In the genomic region with DNA sequence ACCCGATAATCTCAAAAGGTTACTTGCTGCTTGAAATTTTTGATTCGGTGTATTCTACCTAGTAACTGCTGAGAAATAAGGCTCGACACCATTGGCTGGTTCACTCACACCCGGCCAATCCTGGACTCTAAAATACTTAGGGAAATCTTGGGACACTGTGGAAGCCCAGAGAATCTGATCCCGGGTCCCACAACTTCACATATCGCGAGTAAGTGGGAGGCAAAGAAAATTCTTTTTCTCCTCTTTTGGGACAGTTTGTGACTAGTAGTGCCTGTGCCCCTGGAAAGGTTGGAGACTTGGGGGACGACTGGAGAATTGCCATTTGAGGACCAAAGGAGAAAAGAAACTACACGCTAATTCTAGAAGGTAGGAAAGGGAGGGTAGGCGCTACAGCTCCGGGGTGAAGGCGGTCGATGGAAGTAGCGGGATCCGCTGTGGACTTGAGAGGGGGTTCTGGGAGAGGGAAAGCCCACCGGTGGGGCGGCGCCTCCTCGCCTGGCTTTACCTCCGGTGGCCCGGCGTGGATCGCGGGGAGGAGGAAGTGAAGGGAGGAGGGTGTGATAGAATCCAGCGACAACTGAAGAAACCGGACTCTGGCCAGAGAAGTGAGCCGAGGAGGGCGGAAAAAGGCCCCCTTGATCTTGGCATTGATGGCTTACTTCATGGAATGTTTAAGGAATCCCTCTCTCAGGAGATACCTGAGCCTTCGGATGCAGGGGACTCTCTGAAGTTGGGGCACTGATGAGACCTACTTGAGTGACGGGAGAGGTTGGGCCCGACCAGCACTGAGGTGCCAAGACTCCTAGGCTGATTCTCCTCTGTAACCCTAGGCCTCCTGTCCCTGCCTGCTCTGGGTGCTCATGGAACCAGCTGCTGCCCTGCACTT, we compare ENCODE assay signal across 8 cellular contexts. TPM values are rescaled to one million over a fixed set of nuclear protein-coding genes. Genes with fewer than 3 reads are reported as not detected.
DNase-seq lines count a peak whose midpoint lies in the region; ATAC-seq and TF ChIP-seq lines count a peak whose summit lies in the region.

No MANE protein-coding gene starts in this region.

- DNase-seq in DMS153 treated with DMSO at 0.1 percent for 48 hours (lab: John Stamatoyannopoulos, UW; ENCODE audit: unreplicated experiment) = peak; percentile 51
- DNase-seq in HT1080 (ENCODE audit: low read depth) = peak; percentile 91
- peak; percentile 63 for DNase-seq in NT2/D1 (ENCODE audit: low read depth, low spot score)
- DNase-seq in activated CD8-positive, alpha-beta memory T cell treated with anti-CD3 and anti-CD28 coated beads, Interleukin-2, amount 50 U/mL, for 48 hours = peak; percentile 71
- peak; percentile 80 for DNase-seq in epithelial cell of proximal tubule (ENCODE audit: low read depth)

- ATAC-seq in GM21447 (IDR thresholded peaks at IDR 0.05; ENCODE audit: unreplicated experiment) = peak; percentile 92

- TF ChIP-seq CTCF in epithelial cell of proximal tubule (conservative IDR thresholded peaks at IDR 0.05; ENCODE audit: low read depth, low read length) = no peak

- H3K4me3 ChIP-seq in NT2/D1 (ENCODE audit: insufficient read length, low read depth) (peak overlapping the region; percentile 75), epithelial cell of proximal tubule (ENCODE audit: low read depth, low read length) (peak overlapping the region; percentile 79), mesodermal cell (ENCODE audit: extremely low read depth, insufficient read depth, low read length, poor library complexity, severe bottlenecking) (peak overlapping the region; percentile 76), subcutaneous abdominal adipose tissue (ENCODE audit: low read depth in 1 of 5, low read length in 5 of 5) (peak overlapping the region; percentile 84 to 93 (median 90))

- peak overlapping the region; percentile 80 for H3K9ac ChIP-seq in NT2/D1 (ENCODE audit: insufficient read length, low read depth)
- H3K9ac ChIP-seq in subcutaneous abdominal adipose tissue (ENCODE audit: low read length in 5 of 5) = peak overlapping the region; percentile 90 to 98 (median 95)

- H3K36me3 ChIP-seq in NT2/D1 (ENCODE audit: insufficient read depth, insufficient read length, low read length) (peaks cover 20% of the 10 kb centered on the region), mesodermal cell (ENCODE audit: control insufficient read depth, insufficient read depth, low read length) (peaks cover 8% of the 10 kb centered on the region), subcutaneous abdominal adipose tissue (ENCODE audit: control insufficient read depth in 5 of 5, insufficient read depth in 5 of 5, low read length in 5 of 5) (peaks cover 0 to 9% (median 8%) of the 10 kb centered on the region in 5 donors)

- H3K4me1 ChIP-seq in NT2/D1 (ENCODE audit: insufficient read depth, insufficient read length) (no peaks in the 10 kb centered on the region), mesodermal cell (ENCODE audit: control insufficient read depth, insufficient read depth, low read length, poor library complexity, severe bottlenecking) (no peaks in the 10 kb centered on the region), subcutaneous abdominal adipose tissue (ENCODE audit: control insufficient read depth in 5 of 5, insufficient read depth in 5 of 5, low read length in 5 of 5) (peaks cover 2 to 41% (median 38%) of the 10 kb centered on the region in 5 donors)

- peak overlapping the region; percentile 86 for H3K27ac ChIP-seq in mesodermal cell (ENCODE audit: low read depth, low read length, severe bottlenecking)
- peak overlapping the region; percentile 91 for H3K27ac ChIP-seq in subcutaneous abdominal adipose tissue (ENCODE audit: low read depth, low read length)

- 1 to 3% methylated on average over 15 to 20 of the region's 31 CpGs for WGBS in mesodermal cell (ENCODE audit: insufficient coverage in 2 of 2), 2 experiments

- H3K9me3 ChIP-seq in NT2/D1 (ENCODE audit: insufficient read depth, low read length) = peaks cover 22% of the 10 kb centered on the region
- peaks cover 12% of the 10 kb centered on the region for H3K9me3 ChIP-seq in mesodermal cell (ENCODE audit: control insufficient read depth, low read length)
- no peaks in the 10 kb centered on the region for H3K9me3 ChIP-seq in subcutaneous abdominal adipose tissue (ENCODE audit: control insufficient read depth in 5 of 5, low read length in 5 of 5)

- H3K27me3 ChIP-seq in NT2/D1 (ENCODE audit: insufficient read depth, insufficient read length) (no peaks in the 10 kb centered on the region), subcutaneous abdominal adipose tissue (ENCODE audit: control insufficient read depth in 5 of 5, insufficient read depth in 4 of 5, low read length in 5 of 5) (no peaks in the 10 kb centered on the region)

RNA-seq across cellular contexts. Expression of a gene that starts 18.8 kb away (rescaled TPM):
- 3.8 and 4.7 TPM in 2 replicates for total RNA-seq in HT1080 (2014; rRNA removed; shearing (Covaris generic))
- polyA plus RNA-seq in HT1080 (2015; cell fraction: cytosol; rRNA removed) = 5.5 and 6.7 TPM in 2 replicates
- polyA plus RNA-seq in HT1080 (2015; cell fraction: nucleus; rRNA removed) = 22.6 and 24.8 TPM in 2 replicates
- 0.86 and 1.1 TPM in 2 replicates for total RNA-seq in epithelial cell of proximal tubule
- 5.2 TPM for polyA plus RNA-seq in mesodermal cell (2013, experiment 1 of 2)
- 2.5 TPM for polyA plus RNA-seq in mesodermal cell (2013, experiment 2 of 2)

RNA-seq across cellular contexts. Expression of a gene that starts 19.4 kb away (rescaled TPM):
- total RNA-seq in HT1080 (2014; rRNA removed; shearing (Covaris generic)) = 8.2 and 8.7 TPM in 2 replicates
- 11.1 and 12.1 TPM in 2 replicates for polyA plus RNA-seq in HT1080 (2015; cell fraction: cytosol; rRNA removed)
- polyA plus RNA-seq in HT1080 (2015; cell fraction: nucleus; rRNA removed) = 24.2 and 26.2 TPM in 2 replicates
- 5.4 and 7.2 TPM in 2 replicates for total RNA-seq in epithelial cell of proximal tubule
- polyA plus RNA-seq in mesodermal cell (2013, experiment 1 of 2) = 3.2 TPM
- 2.6 TPM for polyA plus RNA-seq in mesodermal cell (2013, experiment 2 of 2)

RNA-seq across cellular contexts. Expression of a gene that starts 36.3 kb away (rescaled TPM):
- 7.9 and 8.5 TPM in 2 replicates for total RNA-seq in HT1080 (2014; rRNA removed; shearing (Covaris generic))
- 4.0 and 6.1 TPM in 2 replicates for polyA plus RNA-seq in HT1080 (2015; cell fraction: cytosol; rRNA removed)
- 13.6 and 14.7 TPM in 2 replicates for polyA plus RNA-seq in HT1080 (2015; cell fraction: nucleus; rRNA removed)
- total RNA-seq in epithelial cell of proximal tubule = 6.0 and 6.1 TPM in 2 replicates
- polyA plus RNA-seq in mesodermal cell (2013, experiment 1 of 2) = 21.7 TPM
- polyA plus RNA-seq in mesodermal cell (2013, experiment 2 of 2) = 16.3 TPM

RNA-seq across cellular contexts. Expression of a gene that starts 38.6 kb away (rescaled TPM):
- total RNA-seq in HT1080 (2014; rRNA removed; shearing (Covaris generic)) = 3.0 and 5.6 TPM in 2 replicates
- polyA plus RNA-seq in HT1080 (2015; cell fraction: cytosol; rRNA removed) = 4.0 and 4.5 TPM in 2 replicates
- 15.0 and 18.1 TPM in 2 replicates for polyA plus RNA-seq in HT1080 (2015; cell fraction: nucleus; rRNA removed)
- 7.1 and 12.1 TPM in 2 replicates for total RNA-seq in epithelial cell of proximal tubule
- polyA plus RNA-seq in mesodermal cell (2013, experiment 1 of 2) = 10.1 TPM
- 10.3 TPM for polyA plus RNA-seq in mesodermal cell (2013, experiment 2 of 2)

RNA-seq across cellular contexts. Expression of a gene that starts 56.5 kb away (rescaled TPM):
- total RNA-seq in HT1080 (2014; rRNA removed; shearing (Covaris generic)) = 14.8 and 16.1 TPM in 2 replicates
- 21.6 and 28.0 TPM in 2 replicates for polyA plus RNA-seq in HT1080 (2015; cell fraction: cytosol; rRNA removed)
- 28.0 and 32.3 TPM in 2 replicates for polyA plus RNA-seq in HT1080 (2015; cell fraction: nucleus; rRNA removed)
- 14.3 and 15.0 TPM in 2 replicates for total RNA-seq in epithelial cell of proximal tubule
- 2.3 TPM for polyA plus RNA-seq in mesodermal cell (2013, experiment 1 of 2)
- polyA plus RNA-seq in mesodermal cell (2013, experiment 2 of 2) = 2.6 TPM

Comparison
In these comparisons a context has a peak if more than half of its experiments do, and no peak if none do; other contexts are left out.
1. Peak in every context shown above with its lines: DNase-seq, ATAC-seq, H3K4me3 ChIP-seq and H3K27ac ChIP-seq.